ENCODE assay signal across 1 cellular context in genomic region chr19:2291185-2291751, GRCh38.
TF ChIP-seq lines count a peak whose summit lies in the region.

No MANE protein-coding gene starts in this region.

TF ChIP-seq in K562, 482 proteins besides CTCF, POLR2A, EP300 and RAD21:
- TF ChIP-seq XRCC3 (IDR thresholded peaks at IDR 0.05) = no peak
- TF ChIP-seq POLR2G (IDR thresholded peaks at IDR 0.05; ENCODE audit: low read depth, low read length) = 0 out of 2 replicates have a peak, but pooled peaks have one; percentile 47
- TF ChIP-seq, protein P1, sequence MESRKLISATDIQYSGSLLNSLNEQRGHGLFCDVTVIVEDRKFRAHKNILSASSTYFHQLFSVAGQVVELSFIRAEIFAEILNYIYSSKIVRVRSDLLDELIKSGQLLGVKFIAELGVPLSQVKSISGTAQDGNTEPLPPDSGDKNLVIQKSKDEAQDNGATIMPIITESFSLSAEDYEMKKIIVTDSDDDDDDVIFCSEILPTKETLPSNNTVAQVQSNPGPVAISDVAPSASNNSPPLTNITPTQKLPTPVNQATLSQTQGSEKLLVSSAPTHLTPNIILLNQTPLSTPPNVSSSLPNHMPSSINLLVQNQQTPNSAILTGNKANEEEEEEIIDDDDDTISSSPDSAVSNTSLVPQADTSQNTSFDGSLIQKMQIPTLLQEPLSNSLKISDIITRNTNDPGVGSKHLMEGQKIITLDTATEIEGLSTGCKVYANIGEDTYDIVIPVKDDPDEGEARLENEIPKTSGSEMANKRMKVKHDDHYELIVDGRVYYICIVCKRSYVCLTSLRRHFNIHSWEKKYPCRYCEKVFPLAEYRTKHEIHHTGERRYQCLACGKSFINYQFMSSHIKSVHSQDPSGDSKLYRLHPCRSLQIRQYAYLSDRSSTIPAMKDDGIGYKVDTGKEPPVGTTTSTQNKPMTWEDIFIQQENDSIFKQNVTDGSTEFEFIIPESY (CRISPR knock-in tag; IDR thresholded peaks at IDR 0.05) = peak; percentile 61
- no peak for TF ChIP-seq JUNB (CRISPR knock-in tag; conservative IDR thresholded peaks at IDR 0.05)
- no peak for TF ChIP-seq HDAC8 (tag; IDR thresholded peaks at IDR 0.05)
- TF ChIP-seq ARID3B (CRISPR knock-in tag; IDR thresholded peaks at IDR 0.05; ENCODE audit: borderline replicate concordance) = no peak
- TF ChIP-seq, protein P2, sequence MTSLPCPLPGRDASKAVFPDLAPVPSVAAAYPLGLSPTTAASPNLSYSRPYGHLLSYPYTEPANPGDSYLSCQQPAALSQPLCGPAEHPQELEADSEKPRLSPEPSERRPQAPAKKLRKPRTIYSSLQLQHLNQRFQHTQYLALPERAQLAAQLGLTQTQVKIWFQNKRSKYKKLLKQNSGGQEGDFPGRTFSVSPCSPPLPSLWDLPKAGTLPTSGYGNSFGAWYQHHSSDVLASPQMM (CRISPR knock-in tag; IDR thresholded peaks at IDR 0.05) = no peak
- TF ChIP-seq BDP1 (IDR thresholded peaks at IDR 0.05; ENCODE audit: insufficient read depth, insufficient read length) = no peak
